12 cellular contexts compared by ENCODE assay signal in the genomic region with DNA sequence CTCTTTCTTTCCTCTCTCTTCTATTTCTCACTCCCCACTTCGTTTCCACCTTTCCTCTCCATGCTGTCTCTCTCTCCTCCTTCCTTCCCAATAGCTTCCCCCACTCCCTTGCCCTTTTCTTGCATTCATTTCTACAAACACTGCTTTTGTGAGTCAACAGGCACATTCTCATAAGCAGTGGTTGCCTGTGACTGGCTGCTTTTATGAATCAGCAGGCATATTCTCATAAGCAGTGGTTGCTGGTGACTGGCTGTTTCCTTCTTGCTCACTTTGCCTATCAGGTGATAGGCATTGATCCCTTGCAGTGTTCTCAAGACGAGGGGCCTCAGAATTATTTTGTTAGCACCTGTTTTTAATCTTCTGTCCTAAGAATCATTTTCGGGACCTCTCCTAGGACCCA.
DNase-seq lines count a peak whose midpoint lies in the region; ATAC-seq, FAIRE-seq and TF ChIP-seq lines count a peak whose summit lies in the region.
"Had no signal": no experiment of that assay in that cellular context is flagged by ENCODE, and none has a peak within 500 bp of the region (broad histone marks: within the 10 kb centered on the region; RNA-seq: fewer than 3 reads in every experiment).

No MANE protein-coding gene starts in this region.

- no TSS peak for BruUV-seq in Calu3 (replicated peaks; lab: Mats Ljungman, UMichigan)

- intact Hi-C loops in Calu3 (cut with micrococcal nuclease; ENCODE audit: unreplicated experiment) (no loop called here), posterior cingulate gyrus (cut with DNase I) (no loop called here), Right ventricle myocardium superior (cut with DNase I) (no loop called here)

- H3K27me3 ChIP-seq in astrocyte (ENCODE audit: insufficient read depth, low read length) (no peaks in the 10 kb centered on the region), H7 (ENCODE audit: control insufficient read depth, insufficient read depth, low read length) (no peaks in the 10 kb centered on the region)

- H3K4me1 Mint-ChIP-seq in Calu3 (ENCODE audit: low read depth, unreplicated experiment) (peaks cover 9% of the 10 kb centered on the region), astrocyte (ENCODE audit: low read depth, unreplicated experiment) (peaks cover 10% of the 10 kb centered on the region), mesothelial cell of epicardium (peaks cover 47% of the 10 kb centered on the region)
- H3K4me1 Mint-ChIP-seq: naive thymus-derived CD4-positive, alpha-beta T cell had no signal

- TF ChIP-seq CTCF in Calu3 (IDR thresholded peaks at IDR 0.05; ENCODE audit: unreplicated experiment) (no peak), HFF-Myc (IDR thresholded peaks at IDR 0.05; ENCODE audit: low read depth, low read length, missing control alignments) (no peak), astrocyte (IDR thresholded peaks at IDR 0.05; ENCODE audit: insufficient read depth, low read depth, low read length) (no peak), mesothelial cell of epicardium (IDR thresholded peaks at IDR 0.05; ENCODE audit: unreplicated experiment) (no peak)

- H4K20me1 ChIP-seq in astrocyte (ENCODE audit: insufficient read depth, low read length), result no peaks in the 10 kb centered on the region

- H3K27ac ChIP-seq in astrocyte (ENCODE audit: low read depth, low read length), result peak overlapping the region; percentile 18

- no peaks in the 10 kb centered on the region for H3K9me3 ChIP-seq in astrocyte (ENCODE audit: insufficient read depth, low read depth, low read length)

- peak overlapping the region; percentile 59 for H2AFZ ChIP-seq in astrocyte (ENCODE audit: low read depth, low read length)

- no peak for ATAC-seq in GM18858 (IDR thresholded peaks at IDR 0.05; ENCODE audit: unreplicated experiment)
- ATAC-seq in Right ventricle myocardium superior (ENCODE audit: poor library complexity), result no peak
- ATAC-seq: naive thymus-derived CD4-positive, alpha-beta T cell; WTC11 had no signal

- H3K27ac Mint-ChIP-seq in Calu3 (ENCODE audit: unreplicated experiment), result peak overlapping the region; percentile 0
- H3K27ac Mint-ChIP-seq in astrocyte (ENCODE audit: unreplicated experiment), result no peak overlapping the region
- H3K27ac Mint-ChIP-seq in mesothelial cell of epicardium, result peak overlapping the region; percentile 17
- H3K27ac Mint-ChIP-seq: naive thymus-derived CD4-positive, alpha-beta T cell; WTC11 had no signal

- no peak overlapping the region for H3K4me3 Mint-ChIP-seq in Calu3 (ENCODE audit: low read depth, unreplicated experiment)
- no peak overlapping the region for H3K4me3 Mint-ChIP-seq in astrocyte (ENCODE audit: unreplicated experiment)
- H3K4me3 Mint-ChIP-seq in mesothelial cell of epicardium, result no peak overlapping the region
- H3K4me3 Mint-ChIP-seq: naive thymus-derived CD4-positive, alpha-beta T cell; WTC11 had no signal

- no peak overlapping the region for H3K4me3 ChIP-seq in HFF-Myc (replicated peaks; ENCODE audit: low read depth, low read length)
- H3K4me3 ChIP-seq in astrocyte (ENCODE audit: insufficient read depth, low read depth, low read length), result no peak overlapping the region
- no peak overlapping the region for H3K4me3 ChIP-seq in H7 (ENCODE audit: insufficient read depth, low read depth, low read length)

- H3K79me2 ChIP-seq in astrocyte (ENCODE audit: insufficient read depth, low read length), result no peaks in the 10 kb centered on the region

- H3K36me3 Mint-ChIP-seq in Calu3 (ENCODE audit: insufficient read depth, unreplicated experiment), result no peaks in the 10 kb centered on the region
- H3K36me3 Mint-ChIP-seq in astrocyte (ENCODE audit: low read depth, unreplicated experiment), result no peaks in the 10 kb centered on the region
- no peaks in the 10 kb centered on the region for H3K36me3 Mint-ChIP-seq in mesothelial cell of epicardium
- H3K36me3 Mint-ChIP-seq: naive thymus-derived CD4-positive, alpha-beta T cell; WTC11 had no signal

- H3K36me3 ChIP-seq in astrocyte (ENCODE audit: insufficient read depth, low read length), result no peaks in the 10 kb centered on the region
- no peaks in the 10 kb centered on the region for H3K36me3 ChIP-seq in H7 (replicated peaks; ENCODE audit: control insufficient read depth, insufficient read depth, low read length)

- no peak for FAIRE-seq in astrocyte (lab: Jason Lieb, UNC)

- no peaks in the 10 kb centered on the region for H3K27me3 Mint-ChIP-seq in Calu3 (ENCODE audit: unreplicated experiment)
- H3K27me3 Mint-ChIP-seq in astrocyte (ENCODE audit: low read depth, unreplicated experiment), result peaks cover 4% of the 10 kb centered on the region
- no peaks in the 10 kb centered on the region for H3K27me3 Mint-ChIP-seq in mesothelial cell of epicardium (ENCODE audit: low read depth)

- H3K4me1 ChIP-seq in astrocyte (ENCODE audit: insufficient read depth, low read length), result peaks cover 14% of the 10 kb centered on the region

- H3K9ac ChIP-seq in astrocyte (ENCODE audit: low read length), result no peak overlapping the region

- CTCF ChIA-PET in Calu3 (lab: Charles Lee), result no interaction called here

- H3K4me2 ChIP-seq in astrocyte (ENCODE audit: low read length), result peak overlapping the region; percentile 57

- DNase-seq in Calu3 (peak; percentile 4), HFF-Myc (ENCODE audit: extremely low read depth, low read depth) (peak; percentile 11), astrocyte (ENCODE audit: low read depth) (peak; percentile 86), mesothelial cell of epicardium (ENCODE audit: low spot score in 2 of 2, unreplicated experiment in 2 of 2) (no peak), posterior cingulate gyrus (no peak), Right ventricle myocardium superior (no peak), H7 (no peak)
- DNase-seq: DND-41; hippocampal formation; naive thymus-derived CD4-positive, alpha-beta T cell had no signal

- H3K9me3 Mint-ChIP-seq in Calu3 (ENCODE audit: low read depth, unreplicated experiment) (no peaks in the 10 kb centered on the region), astrocyte (ENCODE audit: unreplicated experiment) (peaks cover 2% of the 10 kb centered on the region), mesothelial cell of epicardium (no peaks in the 10 kb centered on the region)
- H3K9me3 Mint-ChIP-seq: naive thymus-derived CD4-positive, alpha-beta T cell; WTC11 had no signal

Comparison
In these comparisons a context has a peak if more than half of its experiments do, and no peak if none do; other contexts are left out.
1. DNase-seq: peak in Calu3 (single experiment), HFF-Myc (single experiment) and astrocyte (single experiment); none in mesothelial cell of epicardium (0 of 2), posterior cingulate gyrus (0 of 10), Right ventricle myocardium superior (single experiment) and H7 (single experiment).